8 cellular contexts compared by ENCODE assay signal in the genomic region with DNA sequence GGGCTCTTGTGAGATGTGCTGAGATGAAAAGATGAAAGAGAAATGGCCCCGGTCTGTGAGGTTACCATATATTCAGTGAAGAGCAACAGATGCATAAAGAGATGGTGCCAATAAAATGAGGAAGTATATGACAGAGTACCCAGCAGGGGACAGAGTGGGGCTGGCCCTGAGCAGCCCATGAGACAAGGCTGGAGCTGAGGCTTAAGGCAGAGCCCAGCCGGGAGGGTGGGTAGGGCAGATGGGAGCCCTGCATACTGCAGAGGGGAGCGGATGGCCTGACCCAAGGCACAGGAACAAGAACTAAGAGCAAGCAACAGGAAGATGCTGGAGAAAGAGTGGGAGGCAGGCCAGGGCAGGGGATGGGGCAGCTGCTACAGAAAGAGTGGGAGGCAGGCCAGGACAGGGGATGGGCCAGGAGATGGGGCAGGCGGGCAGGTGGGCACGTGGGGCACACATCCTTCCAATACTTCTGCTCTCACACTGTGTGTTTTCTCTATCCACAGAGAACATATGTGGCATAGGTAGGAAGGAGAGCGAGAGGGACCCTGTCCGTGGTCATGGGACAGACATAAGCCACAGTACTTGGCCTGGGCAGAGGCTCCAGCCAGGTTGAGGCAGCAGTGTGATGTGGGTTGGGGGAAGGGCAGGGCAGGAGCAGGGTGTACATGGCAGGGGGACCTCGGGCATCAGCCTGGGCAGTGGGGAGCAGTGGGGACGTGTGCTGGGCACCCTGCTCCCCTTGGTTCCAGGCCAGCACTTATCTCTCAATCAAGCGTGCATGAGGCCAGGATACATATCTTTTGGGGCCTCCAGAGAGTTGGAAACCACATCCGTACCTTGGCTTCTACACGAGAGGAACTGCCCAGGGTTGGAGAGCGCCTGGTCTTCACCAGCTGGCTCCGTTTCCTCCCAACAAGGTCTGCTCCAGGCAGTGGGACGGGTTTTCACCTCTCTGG.
A peak's percentile ranks its signal among the peaks of the same experiment; 100 is the strongest.
DNase-seq lines count a peak whose midpoint lies in the region; ATAC-seq and TF ChIP-seq lines count a peak whose summit lies in the region.

No MANE protein-coding gene starts in this region.

- H3K4me1 Mint-ChIP-seq in T-helper 1 cell treated with Interleukin-12 subunit alpha and Interleukin-12 subunit beta and Interleukin-4 antibody, amounts not matched to agents 30 μg/mL and 1 μg/mL, for 36 hours (ENCODE audit: low read depth), result peaks cover 89% of the 10 kb centered on the region

- H3K14ac ChIP-seq in trophoblast cell (ENCODE audit: low read length), result no peak overlapping the region

- H3K27me3 ChIP-seq in trophoblast cell (ENCODE audit: insufficient read depth, low read length) (no peaks in the 10 kb centered on the region), thyroid gland (no peaks in the 10 kb centered on the region), mammary epithelial cell (ENCODE audit: insufficient read depth, low read length) (peaks cover 2% of the 10 kb centered on the region)

- no peak overlapping the region for H4K91ac ChIP-seq in trophoblast cell (ENCODE audit: low read depth, low read length)

- no peak overlapping the region for H3K18ac ChIP-seq in trophoblast cell (ENCODE audit: low read length)

- H2BK120ac ChIP-seq in trophoblast cell (ENCODE audit: insufficient read depth, low read length, poor library complexity), result no peak overlapping the region

- H3K4me1 ChIP-seq in trophoblast cell (ENCODE audit: control insufficient read depth in 1 of 2, insufficient read depth in 2 of 2, low read length in 2 of 2) (peaks cover 0 to 2% of the 10 kb centered on the region in 2 experiments), thyroid gland (no peaks in the 10 kb centered on the region), mammary epithelial cell (ENCODE audit: insufficient read depth, low read length) (no peaks in the 10 kb centered on the region)

- H3K9ac ChIP-seq in trophoblast cell (ENCODE audit: low read length) (no peak overlapping the region), mammary epithelial cell (ENCODE audit: insufficient read depth, low read length) (no peak overlapping the region)

- H4K12ac ChIP-seq in trophoblast cell (ENCODE audit: low read depth, low read length), result no peak overlapping the region

- intact Hi-C loops in thyroid gland (cut with DNase I) (no loop called here), mammary epithelial cell (cut with micrococcal nuclease) (no loop called here)

- WGBS in trophoblast cell (ENCODE audit: extremely low coverage, insufficient coverage, insufficient read length), result no CpG with 5 or more reads among the region's 15 CpGs
- 72 to 80% methylated on average over 15 of the region's 15 CpGs for WGBS in thyroid gland, 2 donors
- 60% methylated on average over 8 of the region's 15 CpGs for WGBS in mammary epithelial cell (ENCODE audit: low coverage, missing lambda C conversion rate)

- H3K79me2 ChIP-seq in trophoblast cell (ENCODE audit: control insufficient read depth, insufficient read depth, low read length, poor library complexity) (no peaks in the 10 kb centered on the region), mammary epithelial cell (ENCODE audit: insufficient read depth, low read length) (no peaks in the 10 kb centered on the region)

- peak; percentile 63 for ATAC-seq in HG03097 (IDR thresholded peaks at IDR 0.05; ENCODE audit: low FRiP score, unreplicated experiment)

- H3K27ac ChIP-seq in trophoblast cell (ENCODE audit: low read depth, low read length), result no peak overlapping the region
- H3K27ac ChIP-seq in thyroid gland, result no peak overlapping the region
- no peak overlapping the region for H3K27ac ChIP-seq in mammary epithelial cell (ENCODE audit: insufficient read depth, low read depth, low read length)

- TF ChIP-seq CTCF in thyroid gland (IDR thresholded peaks at IDR 0.05) (no peak), mammary epithelial cell (conservative IDR thresholded peaks at IDR 0.05 in 1 of 2, IDR thresholded peaks at IDR 0.05 in 1 of 2; ENCODE audit: extremely low read depth in 1 of 2, insufficient read depth in 1 of 2, low read depth in 1 of 2, low read length in 2 of 2) (no peak)

- TF ChIP-seq POLR2A in thyroid gland (IDR thresholded peaks at IDR 0.05), result no peak

- H3K79me1 ChIP-seq in trophoblast cell (ENCODE audit: low read length), result no peaks in the 10 kb centered on the region

- peaks cover 4% of the 10 kb centered on the region for H3K36me3 Mint-ChIP-seq in T-helper 1 cell treated with Interleukin-12 subunit alpha and Interleukin-12 subunit beta and Interleukin-4 antibody, amounts not matched to agents 30 μg/mL and 1 μg/mL, for 36 hours (ENCODE audit: low read depth)

- H4K20me1 ChIP-seq in mammary epithelial cell (ENCODE audit: insufficient read depth, low read length), result no peaks in the 10 kb centered on the region

- peak; percentile 69 for DNase-seq in activated CD8-positive, alpha-beta memory T cell treated with anti-CD3 and anti-CD28 coated beads for 24 hours
- no peak for DNase-seq in activated CD8-positive, alpha-beta memory T cell treated with anti-CD3 and anti-CD28 coated beads, Interleukin-2, amount 50 U/mL, for 4 hours
- no peak for DNase-seq in trophoblast cell
- DNase-seq in thyroid gland, result no peak
- DNase-seq in mammary epithelial cell, result no peak
- no peak for DNase-seq in midbrain (lab: John Stamatoyannopoulos, UW)

- dilution Hi-C loops in mammary epithelial cell (cut with HindIII; ENCODE audit: low sequenced_read_pairs), result no loop called here

- no peaks in the 10 kb centered on the region for H3K36me3 ChIP-seq in trophoblast cell (ENCODE audit: control insufficient read depth in 1 of 2, insufficient read depth in 2 of 2, low read length in 2 of 2)
- H3K36me3 ChIP-seq in thyroid gland, result no peaks in the 10 kb centered on the region
- no peaks in the 10 kb centered on the region for H3K36me3 ChIP-seq in mammary epithelial cell (ENCODE audit: insufficient read depth, low read length)

- no peaks in the 10 kb centered on the region for H3K9me3 Mint-ChIP-seq in T-helper 1 cell treated with Interleukin-12 subunit alpha and Interleukin-12 subunit beta and Interleukin-4 antibody, amounts not matched to agents 30 μg/mL and 1 μg/mL, for 36 hours

- CTCF ChIA-PET in mammary epithelial cell (lab: Charles Lee; ENCODE audit: low non-redundant PET), result no interaction called here

- no peak overlapping the region for H4K8ac ChIP-seq in trophoblast cell (ENCODE audit: low read depth, low read length)

- H3K4ac ChIP-seq in trophoblast cell (ENCODE audit: low read depth, low read length), result no peak overlapping the region

- no peak overlapping the region for H3K23ac ChIP-seq in trophoblast cell (ENCODE audit: low read length)

- no peaks in the 10 kb centered on the region for H3K27me3 Mint-ChIP-seq in T-helper 1 cell treated with Interleukin-12 subunit alpha and Interleukin-12 subunit beta and Interleukin-4 antibody, amounts not matched to agents 30 μg/mL and 1 μg/mL, for 36 hours (ENCODE audit: low read depth)

- no peak overlapping the region for H2AFZ ChIP-seq in trophoblast cell (ENCODE audit: insufficient read depth, low read length, poor library complexity)
- no peak overlapping the region for H2AFZ ChIP-seq in mammary epithelial cell (ENCODE audit: low read depth, low read length)

- peak overlapping the region; percentile 19 for H3K4me3 Mint-ChIP-seq in T-helper 1 cell treated with Interleukin-12 subunit alpha and Interleukin-12 subunit beta and Interleukin-4 antibody, amounts not matched to agents 30 μg/mL and 1 μg/mL, for 36 hours

- H3K4me3 ChIP-seq in trophoblast cell (ENCODE audit: low read depth, low read length) (peak overlapping the region; percentile 0), thyroid gland (replicated peaks in 1 of 3) (no peak overlapping the region), mammary epithelial cell (replicated peaks in 1 of 3; ENCODE audit: insufficient read depth in 1 of 3, low read depth in 2 of 3, low read length in 3 of 3) (no peak overlapping the region)

- H2BK5ac ChIP-seq in trophoblast cell (ENCODE audit: low read depth, low read length, poor library complexity), result no peak overlapping the region

- H2BK12ac ChIP-seq in trophoblast cell (ENCODE audit: low read length), result no peak overlapping the region

- BruUV-seq in mammary epithelial cell (replicated peaks; lab: Mats Ljungman, UMichigan), result no TSS peak

- peaks cover 2% of the 10 kb centered on the region for H3K9me3 ChIP-seq in trophoblast cell (ENCODE audit: insufficient read depth, low read depth, low read length)
- no peaks in the 10 kb centered on the region for H3K9me3 ChIP-seq in thyroid gland
- no peaks in the 10 kb centered on the region for H3K9me3 ChIP-seq in mammary epithelial cell (replicated peaks; ENCODE audit: insufficient read depth, low read length)

- no peak overlapping the region for H2AK5ac ChIP-seq in trophoblast cell (ENCODE audit: low read length)

- peak overlapping the region; percentile 84 for H3K27ac Mint-ChIP-seq in T-helper 1 cell treated with Interleukin-12 subunit alpha and Interleukin-12 subunit beta and Interleukin-4 antibody, amounts not matched to agents 30 μg/mL and 1 μg/mL, for 36 hours

- in situ Hi-C loops in mammary epithelial cell (cut with MboI; ENCODE audit: low sequenced_read_pairs in 2 of 2), result no loop called here

- H3K4me2 ChIP-seq in trophoblast cell (ENCODE audit: low read length) (no peak overlapping the region), mammary epithelial cell (ENCODE audit: insufficient read depth, low read depth, low read length) (no peak overlapping the region)
